ENCODE assay signal across 8 cellular contexts in genomic region chr2:54724560-54725342, GRCh38. TPM values are rescaled to one million over a fixed set of nuclear protein-coding genes. Genes with fewer than 3 reads are reported as not detected.
DNase-seq lines count a peak whose midpoint lies in the region; ATAC-seq, FAIRE-seq and TF ChIP-seq lines count a peak whose summit lies in the region.

No MANE protein-coding gene starts in this region.

- ATAC-seq in PC-3 (no peak), K562 (no peak), GM19035 (IDR thresholded peaks at IDR 0.05; ENCODE audit: unreplicated experiment) (no peak)

- POLR2A ChIA-PET in PC-3 (lab: Charles Lee; ENCODE audit: unreplicated experiment) (no interaction called here), K562 (lab: Yijun Ruan, JAX) (no interaction called here)

- in situ Hi-C loops in K562 (cut with MboI), result no loop called here

- H3K27ac ChIP-seq in PC-3 (ENCODE audit: low read length), result no peak overlapping the region
- no peak overlapping the region for H3K27ac ChIP-seq in K562 (ENCODE audit: extremely low read depth, low read depth, low read length)
- H3K27ac ChIP-seq in keratinocyte (ENCODE audit: control insufficient read depth, insufficient read depth, low read length), result no peak overlapping the region

- H3F3A ChIP-seq in PC-3 (ENCODE audit: low read length, unreplicated experiment), result no peaks in the 10 kb centered on the region

- H3K9ac ChIP-seq in PC-3 (ENCODE audit: low read length) (peak overlapping the region; percentile 62), K562 (ENCODE audit: insufficient read depth in 1 of 2, low read depth in 2 of 2, low read length in 2 of 2) (peak overlapping the region in 1 of 2 experiments; percentile 50; a peak in 1 of 4 replicates), keratinocyte (ENCODE audit: control insufficient read depth, extremely low read depth, insufficient read depth, low read length) (peak overlapping the region; percentile 70)

- TF ChIP-seq RAD21 in K562 (CRISPR knock-in tag; conservative IDR thresholded peaks at IDR 0.05 in 1 of 2, IDR thresholded peaks at IDR 0.05 in 1 of 2), result no peak

- TF ChIP-seq EP300 in K562 (IDR thresholded peaks at IDR 0.05; ENCODE audit: low read length), result no peak

- dilution Hi-C loops in keratinocyte (cut with MboI; ENCODE audit: extremely low pct_ligation_motif_present, low sequenced_read_pairs), result no loop called here

- H4K20me1 ChIP-seq in PC-3 (ENCODE audit: low read length), result no peaks in the 10 kb centered on the region
- no peaks in the 10 kb centered on the region; the same call in 1 of the 2 replicates for H4K20me1 ChIP-seq in K562 (replicated peaks; ENCODE audit: control insufficient read depth, insufficient read depth, low read length)
- H4K20me1 ChIP-seq in keratinocyte (ENCODE audit: control insufficient read depth, extremely low read depth, insufficient read depth, low read length), result no peaks in the 10 kb centered on the region

- no peak for TF ChIP-seq POLR2A in K562 (conservative IDR thresholded peaks at IDR 0.05)

- no peaks in the 10 kb centered on the region for H3K36me3 ChIP-seq in PC-3 (ENCODE audit: low read depth, low read length)
- no peaks in the 10 kb centered on the region for H3K36me3 ChIP-seq in K562 (ENCODE audit: control insufficient read depth, insufficient read depth, low read length)
- H3K36me3 ChIP-seq in keratinocyte (ENCODE audit: control insufficient read depth in 2 of 2, extremely low read depth in 1 of 2, insufficient read depth in 2 of 2, low read length in 2 of 2), result no peaks in the 10 kb centered on the region

- H3K79me2 ChIP-seq in PC-3 (ENCODE audit: low read length), result no peaks in the 10 kb centered on the region
- no peaks in the 10 kb centered on the region; the same call in 2 of the 3 replicates for H3K79me2 ChIP-seq in K562 (ENCODE audit: control insufficient read depth, insufficient read depth, low read length)
- H3K79me2 ChIP-seq in keratinocyte (ENCODE audit: control insufficient read depth, insufficient read depth, low read length), result no peaks in the 10 kb centered on the region

- H2AFZ ChIP-seq in PC-3 (ENCODE audit: low read length) (peak overlapping the region; percentile 93), K562 (ENCODE audit: low read depth, low read length) (no peak overlapping the region), keratinocyte (ENCODE audit: control insufficient read depth, low read length) (no peak overlapping the region)

- no peaks in the 10 kb centered on the region for H3K27me3 ChIP-seq in PC-3 (ENCODE audit: low read length)
- H3K27me3 ChIP-seq in K562 (ENCODE audit: control insufficient read depth in 2 of 2, insufficient read depth in 2 of 2, low read length in 2 of 2), result peaks cover 29 to 42% of the 10 kb centered on the region in 2 experiments
- H3K27me3 ChIP-seq in keratinocyte (ENCODE audit: control insufficient read depth, extremely low read depth, insufficient read depth, low read length), result peaks cover 16% of the 10 kb centered on the region

- WGBS in K562 (ENCODE audit: insufficient coverage, low coverage, missing lambda C conversion rate), result 4% methylated on average over 61 of the region's 87 CpGs

- DNase-seq in activated T-cell treated with anti-CD3 and anti-CD28 coated beads, Interleukin-2, amount 50 U/mL, for 1 hour, result peak; percentile 53
- DNase-seq in activated T-cell treated with anti-CD3 and anti-CD28 coated beads for 4 hours, result no peak
- peak; percentile 25 for DNase-seq in PC-3
- peak in 2 of 4 experiments; percentile 21 to 22 for DNase-seq in K562 (ENCODE audit: extremely low read depth in 1 of 4, low spot score in 3 of 4)
- DNase-seq in keratinocyte (ENCODE audit: low read depth, low spot score), result no peak
- DNase-seq in stimulated activated CD8-positive, alpha-beta memory T cell treated with anti-CD3 and anti-CD28 coated beads, Interleukin-4, amount 100 ng/mL, for 48 hours, result peak; percentile 53
- DNase-seq in NCI-H2196 (lab: John Stamatoyannopoulos, UW; ENCODE audit: unreplicated experiment), result no peak

- peaks cover 37% of the 10 kb centered on the region for H3K4me1 ChIP-seq in PC-3 (ENCODE audit: insufficient read depth, low read length)
- peaks cover 15 to 16% of the 10 kb centered on the region in 2 experiments; a peak in 4 of 5 replicates for H3K4me1 ChIP-seq in K562 (replicated peaks in 1 of 2; ENCODE audit: control insufficient read depth in 2 of 2, insufficient read depth in 2 of 2, low read length in 2 of 2)
- peaks cover 27% of the 10 kb centered on the region for H3K4me1 ChIP-seq in keratinocyte (ENCODE audit: control insufficient read depth, extremely low read depth, insufficient read depth, low read length)

- TF ChIP-seq CTCF in PC-3 (conservative IDR thresholded peaks at IDR 0.05; ENCODE audit: low read depth, low read length) (no peak), K562 (IDR thresholded peaks at IDR 0.05 in 2 of 3, conservative IDR thresholded peaks at IDR 0.05 in 1 of 3; ENCODE audit: insufficient read depth in 2 of 3, low read depth in 1 of 3, low read length in 3 of 3) (no peak), keratinocyte (optimal IDR thresholded peaks at IDR 0.05 in 1 of 3, IDR thresholded peaks at IDR 0.05 in 1 of 3, conservative IDR thresholded peaks at IDR 0.05 in 1 of 3; ENCODE audit: extremely low read depth in 1 of 3, insufficient read depth in 2 of 3, low read length in 3 of 3) (no peak)

- BruUV-seq in PC-3 (replicated peaks; lab: Mats Ljungman, UMichigan) (no TSS peak), K562 (replicated peaks; lab: Mats Ljungman, UMichigan) (no TSS peak)

- intact Hi-C loops in PC-3 (cut with micrococcal nuclease) (loop anchor here (10.0 kb wide), 2 partner anchors 290 to 440 kb away; no protein-coding TSS in a partner anchor), K562 (cut with micrococcal nuclease) (no loop called here)

- H3K4me2 ChIP-seq in PC-3 (ENCODE audit: low read length) (peak overlapping the region; percentile 98), K562 (ENCODE audit: insufficient read depth, low read length) (peak overlapping the region; percentile 97), keratinocyte (ENCODE audit: control insufficient read depth, extremely low read depth, insufficient read depth, low read depth, low read length) (peak overlapping the region; percentile 98)

- H3K9me2 ChIP-seq in PC-3 (replicated peaks; ENCODE audit: low read length), result no peaks in the 10 kb centered on the region

- FAIRE-seq in K562 (lab: Jason Lieb, UNC) (no peak), keratinocyte (lab: Jason Lieb, UNC) (no peak)

- CTCF ChIA-PET in PC-3 (lab: Charles Lee), result no interaction called here
- CTCF ChIA-PET in K562 (lab: Yijun Ruan, JAX; ENCODE audit: low intra/inter-chr PET ratio), result no interaction called here

- peak overlapping the region; percentile 83 for H3K4me3 ChIP-seq in PC-3 (ENCODE audit: low read length)
- peak overlapping the region; percentile 70; the same call in 1 of the 2 replicates for H3K4me3 ChIP-seq in K562
- H3K4me3 ChIP-seq in keratinocyte (ENCODE audit: control insufficient read depth in 2 of 3, extremely low read depth in 1 of 3, insufficient read depth in 2 of 3, low read depth in 1 of 3, low read length in 3 of 3), result peak overlapping the region; percentile 79 to 80 (median 79)

- no peaks in the 10 kb centered on the region for H3K9me3 ChIP-seq in PC-3 (ENCODE audit: low read length)
- H3K9me3 ChIP-seq in K562 (replicated peaks; ENCODE audit: control insufficient read depth, insufficient read depth, low read depth, low read length), result no peaks in the 10 kb centered on the region
- no peaks in the 10 kb centered on the region for H3K9me3 ChIP-seq in keratinocyte (ENCODE audit: control insufficient read depth, low read depth, low read length)

- H3K9me1 ChIP-seq in K562 (ENCODE audit: control insufficient read depth, insufficient read depth, low read length), result no peaks in the 10 kb centered on the region
- H3K9me1 ChIP-seq in keratinocyte (ENCODE audit: control insufficient read depth, extremely low read depth, insufficient read depth, low read length), result no peaks in the 10 kb centered on the region

TF ChIP-seq in K562, 482 proteins besides CTCF, POLR2A, EP300 and RAD21 (continues in another document):
- TF ChIP-seq MYNN (IDR thresholded peaks at IDR 0.05) (no peak), MYNN (CRISPR knock-in tag; IDR thresholded peaks at IDR 0.05) (no peak), HNRNPL (IDR thresholded peaks at IDR 0.05; ENCODE audit: low read depth, low read length) (no peak)

RNA-seq across cellular contexts. Expression of gene EML6, which starts 1.3 kb away (rescaled TPM):
- 5.3 and 15.7 TPM in 2 replicates for total RNA-seq in PC-3 (2014; rRNA removed)
- 0.97 and 1.5 TPM in 2 replicates for total RNA-seq in K562 (2011; cell fraction: chromatin; rRNA removed; ENCODE audit: low replicate concordance)
- total RNA-seq in K562 (2011; cell fraction: nucleolus; rRNA removed), result under 0.01 and 0.26 TPM in 2 replicates
- total RNA-seq in K562 (2011; cell fraction: nucleoplasm; rRNA removed), result 0.66 and 1.2 TPM in 2 replicates
- 0.23 and 0.29 TPM in 2 replicates for total RNA-seq in K562 (2014; rRNA removed)
- 0.11 and 0.41 TPM in 2 replicates for total RNA-seq in K562 (2014; rRNA removed; fragmentation: Illumina TruSeq; extraction: Trizol)
- total RNA-seq in K562 (2015; rRNA removed; fragmentation: Illumina TruSeq; extraction: Trizol), result 0.07 and 0.26 TPM in 2 replicates
- total RNA-seq in K562 (2021), result 0.35 and 0.49 TPM in 2 replicates
- polyA plus RNA-seq in K562 (2011; rRNA removed), result 0.56 and 0.88 TPM in 2 replicates
- 0.54 and 0.62 TPM in 2 replicates for polyA plus RNA-seq in K562 (2011; cell fraction: cytosol; rRNA removed)
- 2.7 and 3.2 TPM in 2 replicates for polyA plus RNA-seq in K562 (2011; cell fraction: nucleus; rRNA removed)
- polyA plus RNA-seq in K562 (2012), result 0.08 and 0.60 TPM in 2 replicates
- 0.25 and 0.71 TPM in 2 replicates for polyA plus RNA-seq in K562 (2014; fragmentation: Illumina TruSeq; extraction: Trizol)
- under 1 TPM; 0.29 to 0.39 TPM for polyA plus RNA-seq in K562 (2014; fragmentation: Nextera tagmentation; extraction: Ambion mirVana)
- polyA plus RNA-seq in K562 (2014; rRNA removed), result 0.07 and 0.92 TPM in 2 replicates
- polyA minus RNA-seq in K562 (2011; rRNA and poly(A)+ RNA removed), result 0.21 and 0.48 TPM in 2 replicates
- not detected in 2 replicates for polyA minus RNA-seq in K562 (2011; cell fraction: cytosol; rRNA and poly(A)+ RNA removed)
- polyA minus RNA-seq in K562 (2011; cell fraction: nucleus; rRNA and poly(A)+ RNA removed), result 0.44 and 0.81 TPM in 2 replicates
- 0.26 to 2.0 TPM (median 0.96 TPM) in 3 replicates for polyA plus RNA-seq in keratinocyte
- polyA plus RNA-seq in keratinocyte (2011; ENCODE audit: low read depth), result 1.1 TPM
- 0.36 and 0.57 TPM in 2 replicates for polyA plus RNA-seq in keratinocyte (2011; cell fraction: cytosol; rRNA removed)
- polyA plus RNA-seq in keratinocyte (2011; cell fraction: nucleus; rRNA removed), result 1.9 and 4.1 TPM in 2 replicates
- 0.38 and 1.6 TPM in 2 replicates for polyA plus RNA-seq in keratinocyte (2012; ENCODE audit: low replicate concordance)
- polyA minus RNA-seq in keratinocyte, result 1.0 to 1.8 TPM (median 1.7 TPM) in 3 replicates
- polyA minus RNA-seq in keratinocyte (2011; cell fraction: cytosol; rRNA and poly(A)+ RNA removed), result not detected
- polyA minus RNA-seq in keratinocyte (2011; cell fraction: nucleus; rRNA and poly(A)+ RNA removed), result 0.84 and 2.3 TPM in 2 replicates

Comparison
In these comparisons a context has a peak if more than half of its experiments do, and no peak if none do; other contexts are left out.
1. DNase-seq: peak in activated T-cell treated with anti-CD3 and anti-CD28 coated beads, Interleukin-2, amount 50 U/mL, for 1 hour (single experiment), PC-3 (single experiment) and stimulated activated CD8-positive, alpha-beta memory T cell treated with anti-CD3 and anti-CD28 coated beads, Interleukin-4, amount 100 ng/mL, for 48 hours (single experiment); none in activated T-cell treated with anti-CD3 and anti-CD28 coated beads for 4 hours (single experiment), keratinocyte (single experiment) and NCI-H2196 (single experiment).
2. Peak in every context shown above with its lines, with median percentiles within 50 percentile points of each other: H3K4me2 ChIP-seq and H3K4me3 ChIP-seq.